Comparison of ENCODE assay signal across 29 cellular contexts in the genomic region with DNA sequence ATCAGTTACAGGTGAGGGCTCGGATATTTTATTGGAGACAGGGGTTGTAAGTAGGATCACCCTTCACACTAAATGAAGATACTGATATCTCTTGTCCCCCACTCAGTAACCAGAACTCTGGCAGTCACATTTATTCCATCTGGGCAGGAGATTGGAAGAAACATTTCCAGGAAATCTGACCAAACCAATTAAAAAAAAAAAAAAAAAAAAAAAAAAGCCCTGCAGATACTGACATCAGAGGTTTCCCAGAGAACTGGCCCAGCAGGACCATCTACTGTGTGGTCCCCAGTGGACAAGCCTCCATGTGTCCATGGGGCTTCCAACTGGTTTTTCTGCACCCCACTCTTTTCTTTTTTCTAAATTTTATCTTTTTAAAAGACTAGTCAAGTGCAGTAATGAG. TPM values are rescaled to one million over a fixed set of nuclear protein-coding genes. Genes with fewer than 3 reads are reported as not detected.
"Had no signal": no experiment of that assay in that cellular context is flagged by ENCODE, and none has a peak within 500 bp of the region (broad histone marks: within the 10 kb centered on the region; RNA-seq: fewer than 3 reads in every experiment).

No MANE protein-coding gene starts in this region.

- H3K4me1 ChIP-seq: heart right ventricle, left lung, lower lobe of right lung, right lobe of liver, thyroid gland, upper lobe of left lung had no signal

- H3K36me3 ChIP-seq: heart right ventricle, left lung, lower lobe of right lung, right lobe of liver, thyroid gland, upper lobe of left lung had no signal

- ATAC-seq: heart right ventricle; left lung; lower lobe of right lung; natural killer cell treated with Interleukin-12 subunit alpha and Interleukin-12 subunit beta and Interleukin-15 and Interleukin-18, amount 100 ng/mL, for 72 hours; stimulated activated memory B cell treated with anti-CD40 and anti-IgM and Interleukin-4, amounts not matched to agents 10 μg/mL and 1 μg/mL and 100 μg/mL, for 72 hours; stimulated activated naive CD8-positive, alpha-beta T cell treated with anti-CD3 and anti-CD28 coated beads, Interleukin-15, amount 100 ng/mL, for 72 hours had no signal

- H3K27ac ChIP-seq: heart right ventricle, left lung, lower lobe of right lung, right lobe of liver, thyroid gland, upper lobe of left lung had no signal

- H3K4me3 ChIP-seq: heart right ventricle, left lung, lower lobe of right lung, right lobe of liver, skin epidermis, thyroid gland, upper lobe of left lung had no signal

- H3K27me3 ChIP-seq: heart right ventricle, left lung, right lobe of liver, thyroid gland, upper lobe of left lung had no signal

- DNase-seq: activated CD4-positive, alpha-beta memory T cell treated with anti-CD3 and anti-CD28 coated beads, Interleukin-2, amount 10 ng/mL, durations not matched to agents 7 days and 5 days; activated CD4-positive, alpha-beta T cell treated with anti-CD3 and anti-CD28 coated beads for 1 hour; activated CD4-positive, alpha-beta T cell treated with anti-CD3 and anti-CD28 coated beads, Interleukin-2, amount 10 ng/mL, durations not matched to agents 7 days and 5 days; activated CD8-positive, alpha-beta memory T cell treated with anti-CD3 and anti-CD28 coated beads, Interleukin-2, amount 50 U/mL, for 48 hours; activated gamma-delta T cell; activated naive CD4-positive, alpha-beta T cell treated with anti-CD3 and anti-CD28 coated beads, Interleukin-2, amount 10 ng/mL, durations not matched to agents 7 days and 5 days; activated naive CD8-positive, alpha-beta T cell treated with anti-CD3 and anti-CD28 coated beads, Interleukin-2, amount 10 ng/mL, durations not matched to agents 7 days and 5 days; activated T-cell treated with anti-CD3 and anti-CD28 coated beads, Interleukin-2, amount 50 U/mL, for 24 hours; caudate nucleus; cortex of kidney; foreskin melanocyte; heart right ventricle; kidney glomerular epithelial cell; left lung; lower lobe of right lung; mesenchymal stem cell; right lobe of liver; stimulated activated CD4-positive, alpha-beta T cell treated with anti-CD3 and anti-CD28 coated beads, Interleukin-4, amount 100 ng/mL, for 24 hours; stimulated activated CD8-positive, alpha-beta memory T cell treated with anti-CD3 and anti-CD28 coated beads, Interleukin-4, amount 100 ng/mL, for 48 hours; stimulated activated naive CD8-positive, alpha-beta T cell treated with anti-CD3 and anti-CD28 coated beads, Interleukin-15, amount 100 ng/mL, for 72 hours; T-helper 2 cell; thyroid gland; upper lobe of left lung had no signal

- H3K9me3 ChIP-seq: heart right ventricle, left lung, lower lobe of right lung, right lobe of liver, thyroid gland, upper lobe of left lung had no signal

RNA-seq across cellular contexts. Expression of a gene that starts 41.3 kb away (rescaled TPM):
- total RNA-seq: glomerular endothelial cell, omental fat pad had no signal
- polyA plus RNA-seq: endothelial cell of umbilical vein had no signal
